In genomic region chr19:1989513-1990229, GRCh38 we compare ENCODE assay signal across 2 cellular contexts.
TF ChIP-seq lines count a peak whose summit lies in the region.

No MANE protein-coding gene starts in this region.

TF ChIP-seq in WTC11, 78 proteins besides CTCF, POLR2A, EP300 and RAD21:
- TF ChIP-seq ETV6 (CRISPR knock-in tag; IDR thresholded peaks at IDR 0.05): 0 out of 2 replicates have a peak, but pooled peaks have one; percentile 27
- TF ChIP-seq, protein P1, sequence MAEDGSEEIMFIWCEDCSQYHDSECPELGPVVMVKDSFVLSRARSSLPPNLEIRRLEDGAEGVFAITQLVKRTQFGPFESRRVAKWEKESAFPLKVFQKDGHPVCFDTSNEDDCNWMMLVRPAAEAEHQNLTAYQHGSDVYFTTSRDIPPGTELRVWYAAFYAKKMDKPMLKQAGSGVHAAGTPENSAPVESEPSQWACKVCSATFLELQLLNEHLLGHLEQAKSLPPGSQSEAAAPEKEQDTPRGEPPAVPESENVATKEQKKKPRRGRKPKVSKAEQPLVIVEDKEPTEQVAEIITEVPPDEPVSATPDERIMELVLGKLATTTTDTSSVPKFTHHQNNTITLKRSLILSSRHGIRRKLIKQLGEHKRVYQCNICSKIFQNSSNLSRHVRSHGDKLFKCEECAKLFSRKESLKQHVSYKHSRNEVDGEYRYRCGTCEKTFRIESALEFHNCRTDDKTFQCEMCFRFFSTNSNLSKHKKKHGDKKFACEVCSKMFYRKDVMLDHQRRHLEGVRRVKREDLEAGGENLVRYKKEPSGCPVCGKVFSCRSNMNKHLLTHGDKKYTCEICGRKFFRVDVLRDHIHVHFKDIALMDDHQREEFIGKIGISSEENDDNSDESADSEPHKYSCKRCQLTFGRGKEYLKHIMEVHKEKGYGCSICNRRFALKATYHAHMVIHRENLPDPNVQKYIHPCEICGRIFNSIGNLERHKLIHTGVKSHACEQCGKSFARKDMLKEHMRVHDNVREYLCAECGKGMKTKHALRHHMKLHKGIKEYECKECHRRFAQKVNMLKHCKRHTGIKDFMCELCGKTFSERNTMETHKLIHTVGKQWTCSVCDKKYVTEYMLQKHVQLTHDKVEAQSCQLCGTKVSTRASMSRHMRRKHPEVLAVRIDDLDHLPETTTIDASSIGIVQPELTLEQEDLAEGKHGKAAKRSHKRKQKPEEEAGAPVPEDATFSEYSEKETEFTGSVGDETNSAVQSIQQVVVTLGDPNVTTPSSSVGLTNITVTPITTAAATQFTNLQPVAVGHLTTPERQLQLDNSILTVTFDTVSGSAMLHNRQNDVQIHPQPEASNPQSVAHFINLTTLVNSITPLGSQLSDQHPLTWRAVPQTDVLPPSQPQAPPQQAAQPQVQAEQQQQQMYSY (CRISPR knock-in tag; IDR thresholded peaks at IDR 0.05): no peak
- TF ChIP-seq TP53 (CRISPR knock-in tag; IDR thresholded peaks at IDR 0.05): no peak

TF ChIP-seq in HepG2, 621 proteins besides CTCF, POLR2A, EP300 and RAD21:
- no peak for TF ChIP-seq PPARG (CRISPR knock-in tag; conservative IDR thresholded peaks at IDR 0.05)
- no peak for TF ChIP-seq ZNF790 (CRISPR knock-in tag; IDR thresholded peaks at IDR 0.05; ENCODE audit: borderline replicate concordance)
- no peak for TF ChIP-seq ZMYM4 (CRISPR knock-in tag; IDR thresholded peaks at IDR 0.05)
- TF ChIP-seq NFYB (CRISPR knock-in tag; IDR thresholded peaks at IDR 0.05): no peak
- no peak for TF ChIP-seq ARNTL (CRISPR knock-in tag; IDR thresholded peaks at IDR 0.05)
- 0 out of 2 replicates have a peak, but pooled peaks have one; percentile 14 for TF ChIP-seq POLR2AphosphoS5 (IDR thresholded peaks at IDR 0.05; ENCODE audit: low read depth, low read length)
- no peak for TF ChIP-seq MED1 (CRISPR knock-in tag; IDR thresholded peaks at IDR 0.05)
- 0 out of 2 replicates have a peak, but pooled peaks have one; percentile 41 for TF ChIP-seq HNRNPL (IDR thresholded peaks at IDR 0.05; ENCODE audit: low read depth, low read length)
- TF ChIP-seq RAD51 (IDR thresholded peaks at IDR 0.05; ENCODE audit: borderline replicate concordance): no peak
- TF ChIP-seq PRMT3 (CRISPR knock-in tag; IDR thresholded peaks at IDR 0.05; ENCODE audit: borderline replicate concordance, low read depth): no peak
- no peak for TF ChIP-seq DNMT1 (CRISPR knock-in tag; IDR thresholded peaks at IDR 0.05)
- no peak for TF ChIP-seq ZNF614 (CRISPR knock-in tag; IDR thresholded peaks at IDR 0.05; ENCODE audit: borderline replicate concordance)
- TF ChIP-seq, protein P2, sequence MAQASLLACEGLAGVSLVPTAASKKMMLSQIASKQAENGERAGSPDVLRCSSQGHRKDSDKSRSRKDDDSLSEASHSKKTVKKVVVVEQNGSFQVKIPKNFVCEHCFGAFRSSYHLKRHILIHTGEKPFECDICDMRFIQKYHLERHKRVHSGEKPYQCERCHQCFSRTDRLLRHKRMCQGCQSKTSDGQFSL (CRISPR knock-in tag; IDR thresholded peaks at IDR 0.05): no peak
- no peak for TF ChIP-seq ZNF124 (CRISPR knock-in tag; IDR thresholded peaks at IDR 0.05)
- TF ChIP-seq AGO1 (IDR thresholded peaks at IDR 0.05; ENCODE audit: low read depth, low read length, poor library complexity, severe bottlenecking): peak; percentile 58
- no peak for TF ChIP-seq ZNF343 (CRISPR knock-in tag; IDR thresholded peaks at IDR 0.05)
- TF ChIP-seq AGO2 (optimal IDR thresholded peaks at IDR 0.05; ENCODE audit: low read depth, low read length): peak; percentile 94
- no peak for TF ChIP-seq MAF1 (CRISPR knock-in tag; IDR thresholded peaks at IDR 0.05; ENCODE audit: borderline replicate concordance)
